8 cellular contexts compared by ENCODE assay signal in the genomic region with DNA sequence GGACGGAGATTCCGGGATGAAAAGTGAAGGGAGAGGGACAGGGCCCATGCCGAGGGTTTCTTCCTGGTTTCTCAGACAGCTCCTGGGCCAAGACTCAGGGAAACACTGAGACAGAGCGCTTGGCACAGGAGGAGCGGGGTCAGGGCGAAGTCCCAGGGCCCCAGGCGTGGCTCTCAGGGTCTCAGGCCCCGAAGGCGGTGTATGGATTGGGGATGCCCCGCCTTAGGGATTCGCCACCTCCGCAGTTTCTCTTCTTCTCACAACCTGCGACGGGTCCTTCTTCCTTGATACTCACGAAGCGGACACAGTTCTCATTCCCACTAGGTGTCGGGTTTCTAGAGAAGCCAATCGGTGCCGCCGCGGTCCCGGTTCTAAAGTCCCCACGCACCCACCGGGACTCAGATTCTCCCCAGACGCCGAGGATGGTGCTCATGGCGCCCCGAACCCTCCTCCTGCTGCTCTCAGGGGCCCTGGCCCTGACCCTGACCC. TPM values are rescaled to one million over a fixed set of nuclear protein-coding genes. Genes with fewer than 3 reads are reported as not detected.
A peak's percentile ranks its signal among the peaks of the same experiment; 100 is the strongest.
DNase-seq lines count a peak whose midpoint lies in the region; ATAC-seq lines count a peak whose summit lies in the region.

No MANE protein-coding gene starts in this region.

- peaks cover 3 to 7% of the 10 kb centered on the region in 2 donors for H3K4me1 ChIP-seq in naive thymus-derived CD4-positive, alpha-beta T cell (ENCODE audit: control insufficient read depth in 2 of 2, insufficient read depth in 2 of 2, low read length in 2 of 2)

- no peaks in the 10 kb centered on the region for H3K27me3 ChIP-seq in naive thymus-derived CD4-positive, alpha-beta T cell (ENCODE audit: control insufficient read depth in 2 of 2, insufficient read depth in 2 of 2, low read length in 2 of 2)

- peak; percentile 25 for ATAC-seq in GM19397 (IDR thresholded peaks at IDR 0.05; ENCODE audit: unreplicated experiment)
- ATAC-seq in activated CD8-positive, alpha-beta T cell treated with anti-CD3 and anti-CD28 coated beads, Interleukin-2, amount 10 ng/mL, durations not matched to agents 7 days and 5 days = peak; percentile 13
- peak; percentile 47 for ATAC-seq in esophagus mucosa
- peak; percentile 60 for ATAC-seq in naive thymus-derived CD4-positive, alpha-beta T cell

- peak overlapping the region; percentile 94 for H3K27ac ChIP-seq in naive thymus-derived CD4-positive, alpha-beta T cell (ENCODE audit: low read depth, low read length)

- no peaks in the 10 kb centered on the region for H3K36me3 ChIP-seq in naive thymus-derived CD4-positive, alpha-beta T cell (ENCODE audit: control insufficient read depth in 2 of 3, insufficient read depth in 3 of 3, low read length in 3 of 3)

- peaks cover 8% of the 10 kb centered on the region for H3K27me3 Mint-ChIP-seq in activated CD8-positive, alpha-beta T cell treated with anti-CD3 and anti-CD28 coated beads, Interleukin-2, amount 10 ng/mL, durations not matched to agents 7 days and 5 days (ENCODE audit: low read depth)
- peaks cover 0 to 21% (median 0%) of the 10 kb centered on the region in 5 donors for H3K27me3 Mint-ChIP-seq in naive thymus-derived CD4-positive, alpha-beta T cell

- H3K36me3 Mint-ChIP-seq in activated CD8-positive, alpha-beta T cell treated with anti-CD3 and anti-CD28 coated beads, Interleukin-2, amount 10 ng/mL, durations not matched to agents 7 days and 5 days (ENCODE audit: low read depth) = peaks cover 5% of the 10 kb centered on the region
- peaks cover 0 to 24% (median 0%) of the 10 kb centered on the region in 5 donors for H3K36me3 Mint-ChIP-seq in naive thymus-derived CD4-positive, alpha-beta T cell

- peaks cover 3% of the 10 kb centered on the region for H3K9me3 Mint-ChIP-seq in activated CD8-positive, alpha-beta T cell treated with anti-CD3 and anti-CD28 coated beads, Interleukin-2, amount 10 ng/mL, durations not matched to agents 7 days and 5 days (ENCODE audit: insufficient read depth)
- H3K9me3 Mint-ChIP-seq in naive thymus-derived CD4-positive, alpha-beta T cell = peaks cover 0 to 10% (median 0%) of the 10 kb centered on the region in 11 donors

- peak overlapping the region; percentile 73 for H3K4me3 ChIP-seq in naive thymus-derived CD4-positive, alpha-beta T cell (ENCODE audit: low read length)

- peak overlapping the region; percentile 60 for H3K27ac Mint-ChIP-seq in activated CD8-positive, alpha-beta T cell treated with anti-CD3 and anti-CD28 coated beads, Interleukin-2, amount 10 ng/mL, durations not matched to agents 7 days and 5 days
- peak overlapping the region in 7 of 9 donors; percentile 90 to 97 (median 94) for H3K27ac Mint-ChIP-seq in naive thymus-derived CD4-positive, alpha-beta T cell

- CTCF ChIA-PET in activated CD8-positive, alpha-beta T cell treated with anti-CD3 and anti-CD28 coated beads, Interleukin-2, amount 10 ng/mL, durations not matched to agents 7 days and 5 days (lab: Charles Lee) = no interaction called here
- CTCF ChIA-PET in naive thymus-derived CD4-positive, alpha-beta T cell (lab: Charles Lee) = no interaction called here

- intact Hi-C loops in naive thymus-derived CD4-positive, alpha-beta T cell (cut with micrococcal nuclease) = loop anchor here (1.0 to 10.0 kb wide), 7 partner anchors 39 to 1467 kb away; partner anchors contain the start of genes HLA-B (in 1 of the 2) and PPP1R11 (in 1 of the 2)

- POLR2A ChIA-PET in activated CD8-positive, alpha-beta T cell treated with anti-CD3 and anti-CD28 coated beads, Interleukin-2, amount 10 ng/mL, durations not matched to agents 7 days and 5 days (lab: Charles Lee) = interaction anchor here (0.7 to 1.2 kb wide), 2 partner anchors 39 to 82 kb away, joined by 3 to 5 read pairs; no protein-coding TSS in a partner anchor
- POLR2A ChIA-PET in naive thymus-derived CD4-positive, alpha-beta T cell (lab: Charles Lee) = interaction anchor here (0.7 to 1.7 kb wide), 7 partner anchors 15 to 174 kb away, joined by 3 to 24 read pairs (median 6); partner anchors contain the start of genes HLA-A and POLR1H

- peak; percentile 22 for DNase-seq in Ammon's horn (ENCODE audit: low spot score)
- peak; percentile 52 for DNase-seq in HK-2 (ENCODE audit: unreplicated experiment)
- peak; percentile 34 for DNase-seq in activated CD8-positive, alpha-beta T cell treated with anti-CD3 and anti-CD28 coated beads, Interleukin-2, amount 10 ng/mL, durations not matched to agents 7 days and 5 days
- peak in 8 of 9 donors; percentile 14 to 63 (median 33) for DNase-seq in naive thymus-derived CD4-positive, alpha-beta T cell
- DNase-seq in cerebellar nuclear complex (lab: John Stamatoyannopoulos, UW) = no peak
- DNase-seq in NCI-H446 (lab: John Stamatoyannopoulos, UW) = no peak

- peaks cover 15% of the 10 kb centered on the region for H3K4me1 Mint-ChIP-seq in activated CD8-positive, alpha-beta T cell treated with anti-CD3 and anti-CD28 coated beads, Interleukin-2, amount 10 ng/mL, durations not matched to agents 7 days and 5 days (ENCODE audit: low read depth)
- H3K4me1 Mint-ChIP-seq in naive thymus-derived CD4-positive, alpha-beta T cell = peaks cover 0 to 24% (median 17%) of the 10 kb centered on the region in 7 donors

- no peaks in the 10 kb centered on the region for H3K9me3 ChIP-seq in naive thymus-derived CD4-positive, alpha-beta T cell (ENCODE audit: control insufficient read depth in 2 of 3, low read length in 3 of 3)

- H3K4me3 Mint-ChIP-seq in activated CD8-positive, alpha-beta T cell treated with anti-CD3 and anti-CD28 coated beads, Interleukin-2, amount 10 ng/mL, durations not matched to agents 7 days and 5 days = peak overlapping the region; percentile 80
- peak overlapping the region in 9 of 10 donors; percentile 79 to 95 (median 94) for H3K4me3 Mint-ChIP-seq in naive thymus-derived CD4-positive, alpha-beta T cell

RNA-seq across cellular contexts. Expression of gene HLA-A, which starts 55.0 kb away (rescaled TPM):
- 1,000 to 10,000 TPM; 1,178 to 1,183 TPM for total RNA-seq in activated CD8-positive, alpha-beta T cell treated with anti-CD3 and anti-CD28 coated beads, Interleukin-2, amount 10 ng/mL, durations not matched to agents 7 days and 5 days
- 100 TPM for total RNA-seq in esophagus mucosa
- 1,000 to 10,000 TPM; 1,540 to 2,258 (median 1,836) TPM for total RNA-seq in naive thymus-derived CD4-positive, alpha-beta T cell
- polyA plus RNA-seq in naive thymus-derived CD4-positive, alpha-beta T cell = 1,000 to 10,000 TPM; 2,350 to 3,318 TPM

RNA-seq across cellular contexts. Expression of gene HLA-G, which starts 59.7 kb away (rescaled TPM):
- 1 to 10 TPM; 2.9 to 4.6 TPM for total RNA-seq in activated CD8-positive, alpha-beta T cell treated with anti-CD3 and anti-CD28 coated beads, Interleukin-2, amount 10 ng/mL, durations not matched to agents 7 days and 5 days
- 0.16 TPM for total RNA-seq in esophagus mucosa
- total RNA-seq in naive thymus-derived CD4-positive, alpha-beta T cell = 1 to 10 TPM in 1 of 5 experiments, under 1 TPM in 3, not detected in 1; 0.32 to 2.7 (median 0.64) TPM
- polyA plus RNA-seq in naive thymus-derived CD4-positive, alpha-beta T cell = 1 to 10 TPM in 1 of 2 donors, under 1 TPM in 1; 0.98 to 1.0 TPM

Comparison
In these comparisons a context has a peak if more than half of its experiments do, and no peak if none do; other contexts are left out.
1. DNase-seq: peak in Ammon's horn (single experiment), HK-2 (single experiment), activated CD8-positive, alpha-beta T cell treated with anti-CD3 and anti-CD28 coated beads, Interleukin-2, amount 10 ng/mL, durations not matched to agents 7 days and 5 days (single experiment) and naive thymus-derived CD4-positive, alpha-beta T cell (8 of 9); none in cerebellar nuclear complex (0 of 2) and NCI-H446 (0 of 2).
2. RNA of gene HLA-A, which starts 55.0 kb away (total RNA-seq): 1,540 to 2,258 TPM in naive thymus-derived CD4-positive, alpha-beta T cell and 1,178 to 1,183 TPM in activated CD8-positive, alpha-beta T cell treated with anti-CD3 and anti-CD28 coated beads, Interleukin-2, amount 10 ng/mL, durations not matched to agents 7 days and 5 days; 100 TPM in esophagus mucosa (single experiment); every median in the first group is over 10 times any median in the second.
3. Peak in every context shown above with its lines, with median percentiles within 50 percentile points of each other: ATAC-seq.